ENCODE assay signal across 33 cellular contexts in the genomic region with DNA sequence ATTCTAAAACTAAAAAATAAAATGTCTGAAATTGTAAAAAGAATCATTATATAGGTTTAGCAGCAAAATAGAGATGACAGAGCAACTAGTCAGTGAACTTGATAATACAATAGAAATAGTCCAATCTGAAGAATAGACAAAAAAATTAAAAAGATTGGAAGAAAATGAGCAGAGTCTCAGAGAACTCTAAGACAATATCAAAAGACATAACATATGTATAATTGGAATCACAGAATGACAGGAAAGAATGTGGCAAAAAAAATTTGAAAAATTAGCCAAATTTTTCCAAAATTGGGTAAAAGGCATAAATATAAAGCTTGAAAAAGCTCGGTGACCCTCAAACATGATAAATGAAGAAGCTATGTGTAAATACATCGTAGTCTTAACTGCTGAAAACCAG.
"Had no signal": no experiment of that assay in that cellular context is flagged by ENCODE, and none has a peak within 500 bp of the region (broad histone marks: within the 10 kb centered on the region; RNA-seq: fewer than 3 reads in every experiment).

No MANE protein-coding gene starts in this region.

- H3K36me3 ChIP-seq: adrenal gland, ascending aorta, brain microvascular endothelial cell, breast epithelium, cardiac muscle cell had no signal

- DNase-seq: activated effector memory CD4-positive, alpha-beta T cell treated with anti-CD3 and anti-CD28 coated beads, Interleukin-2, amount 50 U/mL, for 16 hours; activated effector memory CD4-positive, alpha-beta T cell treated with Interleukin-2 at 50 U/mL for 16 hours; activated gamma-delta T cell; activated gamma-delta T cell treated with Interleukin-2 at 50 U/mL for 16 hours; activated naive CD4-positive, alpha-beta T cell; activated naive CD4-positive, alpha-beta T cell treated with anti-CD3 and anti-CD28 coated beads for 36 hours; activated naive CD4-positive, alpha-beta T cell treated with anti-CD3 and anti-CD28 coated beads, Interleukin-2, amount 10 ng/mL, durations not matched to agents 7 days and 5 days; activated naive CD4-positive, alpha-beta T cell treated with anti-CD3 and anti-CD28 coated beads, Interleukin-2, amount 50 U/mL, for 16 hours; activated naive CD4-positive, alpha-beta T cell treated with Interleukin-2 at 50 U/mL for 16 hours; activated naive CD8-positive, alpha-beta T cell treated with anti-CD3 and anti-CD28 coated beads for 36 hours; activated naive CD8-positive, alpha-beta T cell treated with anti-CD3 and anti-CD28 coated beads, Interleukin-2, amount 10 ng/mL, durations not matched to agents 7 days and 5 days; activated naive CD8-positive, alpha-beta T cell treated with anti-CD3 and anti-CD28 coated beads, Interleukin-2, amount 50 U/mL, for 24 hours; activated T-cell treated with anti-CD3 and anti-CD28 coated beads, Interleukin-2, amount 50 U/mL, for 1 hour; activated T-cell treated with anti-CD3 and anti-CD28 coated beads, Interleukin-2, amount 50 U/mL, for 24 hours; activated T-cell treated with anti-CD3 and anti-CD28 coated beads, Interleukin-2, amount 50 U/mL, for 4 hours; activated T-cell treated with anti-CD3 and anti-CD28 coated beads, Interleukin-2, amount 50 U/mL, for 48 hours; activated T-cell treated with anti-CD3 and anti-CD28 coated beads, Interleukin-2, amount 50 U/mL, for 72 hours; adrenal gland; amniotic stem cell; amygdala; anterior cingulate cortex; aorta; body of pancreas; brain microvascular endothelial cell; caudate nucleus; central memory CD4-positive, alpha-beta T cell; cerebellar nuclear complex had no signal

- H3K9me3 ChIP-seq: body of pancreas had no signal

- ATAC-seq: activated naive CD8-positive, alpha-beta T cell treated with anti-CD3 and anti-CD28 coated beads, Interleukin-2, amount 50 U/mL, for 24 hours; activated T-cell treated with anti-CD3 and anti-CD28 coated beads, Interleukin-2, amount 50 U/mL, for 4 hours; activated T-helper 17 cell treated with anti-CD3 and anti-CD28 coated beads, Interleukin-2, amount 50 U/mL, for 72 hours; body of pancreas had no signal

- FAIRE-seq: astrocyte, bronchial epithelial cell had no signal

- H3K27ac ChIP-seq: adrenal gland, ascending aorta, body of pancreas, brain microvascular endothelial cell, breast epithelium, cardiac muscle cell had no signal

- H3K4me1 ChIP-seq: adrenal gland, ascending aorta, body of pancreas, breast epithelium had no signal

- H3K4me3 ChIP-seq: adrenal gland, ascending aorta, body of pancreas, breast epithelium, cardiac muscle cell had no signal
